In genomic region chr20:19880256-19881079, GRCh38 we compare ENCODE assay signal across 13 cellular contexts.
A peak's percentile ranks its signal among the peaks of the same experiment; 100 is the strongest.
DNase-seq lines count a peak whose midpoint lies in the region; ATAC-seq, FAIRE-seq and TF ChIP-seq lines count a peak whose summit lies in the region.
"Had no signal": no experiment of that assay in that cellular context is flagged by ENCODE, and none has a peak within 500 bp of the region (broad histone marks: within the 10 kb centered on the region; RNA-seq: fewer than 3 reads in every experiment).

No MANE protein-coding gene starts in this region.

- H3K4me3 ChIP-seq in AG04449 (ENCODE audit: low read depth, low read length) (no peak overlapping the region), HUES48 (ENCODE audit: low read depth, low read length) (no peak overlapping the region), brain microvascular endothelial cell (ENCODE audit: low read depth, low read length) (no peak overlapping the region)
- H3K4me3 ChIP-seq: tibial nerve had no signal

- intact Hi-C loops in left colon (cut with DNase I, micrococcal nuclease): no loop called here

- in situ Hi-C loops in brain microvascular endothelial cell (cut with HindIII; ENCODE audit: low pct_ligation_motif_present, low sequenced_read_pairs): no loop called here

- H3K4me1 ChIP-seq in HUES48 (ENCODE audit: control insufficient read depth, insufficient read depth, low read length): peaks cover 8% of the 10 kb centered on the region; the same call in 1 of the 2 replicates

- H3K36me3 ChIP-seq in HUES48 (ENCODE audit: control insufficient read depth, insufficient read depth, low read length): no peaks in the 10 kb centered on the region
- no peaks in the 10 kb centered on the region for H3K36me3 ChIP-seq in brain microvascular endothelial cell (replicated peaks)
- H3K36me3 ChIP-seq: tibial nerve had no signal

- peak; percentile 74 for ATAC-seq in left colon

- DNase-seq in AG04449 (ENCODE audit: low read depth, low spot score) (peak; percentile 68), brain microvascular endothelial cell (peak; percentile 76), left colon (no peak), SKM-1 treated with dmso at 0.1 percent for 144 hours (lab: John Stamatoyannopoulos, UW; ENCODE audit: unreplicated experiment) (no peak), GM19239 (ENCODE audit: insufficient read length, low spot score) (no peak), RPMI8226 (no peak), NCI-H2107 treated with DMSO at 0.1 percent for 48 hours (lab: John Stamatoyannopoulos, UW; ENCODE audit: unreplicated experiment) (no peak)
- DNase-seq: activated CD8-positive, alpha-beta memory T cell treated with anti-CD3 and anti-CD28 coated beads, Interleukin-2, amount 50 U/mL, for 4 hours; NCI-H2107; OCI-M1 had no signal

- POLR2A ChIA-PET in AG04449 (lab: Yijun Ruan, JAX): no interaction called here

- H3K9me3 ChIP-seq in HUES48 (ENCODE audit: control insufficient read depth, insufficient read depth, low read length): no peaks in the 10 kb centered on the region
- H3K9me3 ChIP-seq: tibial nerve had no signal

- TF ChIP-seq CTCF in AG04449 (IDR thresholded peaks at IDR 0.05; ENCODE audit: insufficient read depth, low read length, missing control alignments): no peak
- TF ChIP-seq CTCF in brain microvascular endothelial cell (IDR thresholded peaks at IDR 0.05; ENCODE audit: low read depth, low read length, missing control alignments): no peak

- no peak for FAIRE-seq in GM19239 (lab: Jason Lieb, UNC)
- FAIRE-seq: TTC549 had no signal

- peak overlapping the region; percentile 51 for H3K27ac ChIP-seq in HUES48 (ENCODE audit: low read depth, low read length)
- peak overlapping the region; percentile 95 for H3K27ac ChIP-seq in brain microvascular endothelial cell
- H3K27ac ChIP-seq: tibial nerve had no signal

- CTCF ChIA-PET in AG04449 (lab: Yijun Ruan, JAX): interaction anchor here (0.9 to 1.0 kb wide), 3 partner anchors 17 to 95 kb away, joined by 3 to 5 read pairs (median 3); no protein-coding TSS in a partner anchor

- no peak overlapping the region for H3K9ac ChIP-seq in HUES48 (ENCODE audit: low read depth, low read length)

- H3K27me3 ChIP-seq in HUES48 (ENCODE audit: control insufficient read depth, insufficient read depth, low read length) (no peaks in the 10 kb centered on the region), brain microvascular endothelial cell (replicated peaks) (no peaks in the 10 kb centered on the region)
- H3K27me3 ChIP-seq: tibial nerve had no signal

Comparison
In these comparisons a context has a peak if more than half of its experiments do, and no peak if none do; other contexts are left out.
1. DNase-seq: peak in AG04449 (single experiment) and brain microvascular endothelial cell (single experiment); none in left colon (0 of 2), SKM-1 treated with dmso at 0.1 percent for 144 hours (single experiment), GM19239 (single experiment), RPMI8226 (single experiment) and NCI-H2107 treated with DMSO at 0.1 percent for 48 hours (single experiment).